8 cellular contexts compared by ENCODE assay signal in the genomic region with DNA sequence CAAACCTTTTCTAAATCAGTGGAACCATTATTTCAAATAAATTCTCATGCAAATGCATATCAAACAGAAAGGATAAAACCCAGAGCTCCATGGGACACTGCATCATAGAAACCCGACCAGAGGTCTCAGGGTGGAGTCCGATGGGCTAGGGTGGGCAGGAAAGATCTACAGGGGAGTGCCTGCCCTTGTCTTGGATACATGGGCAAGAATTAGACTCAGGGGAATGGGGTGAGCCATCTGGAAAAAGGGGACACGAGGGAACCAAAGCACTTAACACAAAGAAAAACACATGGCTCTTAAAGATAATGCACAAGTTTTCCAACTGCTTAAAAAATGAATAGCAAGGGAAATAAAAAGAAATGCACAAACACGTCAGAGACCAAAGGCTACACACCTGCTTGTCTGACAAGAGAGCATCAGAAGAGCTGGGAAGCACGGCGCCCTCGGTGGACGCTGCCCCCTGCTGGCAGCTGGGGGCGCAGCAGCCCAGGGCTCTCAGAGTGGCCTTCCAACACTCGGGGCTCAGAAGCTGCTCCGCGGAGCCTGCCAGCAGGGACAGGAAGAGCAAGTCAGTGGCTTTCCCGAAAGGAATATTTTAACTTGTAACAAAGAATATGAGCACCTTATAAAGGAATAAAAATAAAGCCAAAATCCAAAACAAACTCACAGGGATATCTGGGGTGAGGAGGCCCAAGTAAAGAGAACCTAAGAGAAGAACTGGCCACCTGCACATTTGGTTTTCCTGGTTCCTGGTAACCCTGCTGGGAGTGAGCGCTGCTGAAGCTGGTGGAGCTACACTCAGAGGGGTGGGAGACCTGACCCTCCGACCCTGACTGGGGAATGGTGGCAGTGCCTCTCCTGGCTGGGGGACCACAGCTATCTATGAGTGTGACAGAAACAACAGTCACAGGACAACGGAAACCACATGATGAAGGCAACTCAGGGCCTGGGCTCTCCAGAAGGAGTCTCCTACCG.
DNase-seq lines count a peak whose midpoint lies in the region; ATAC-seq and TF ChIP-seq lines count a peak whose summit lies in the region.

No MANE protein-coding gene starts in this region.

- DNase-seq in NCI-H526 (lab: John Stamatoyannopoulos, UW) = peak; percentile 0 to 50
- no peak for DNase-seq in NCI-H526 treated with DMSO at 0.1 percent for 48 hours (lab: John Stamatoyannopoulos, UW)
- DNase-seq in NCI-H2081 (lab: John Stamatoyannopoulos, UW) = peak; percentile 55 to 65
- peak; percentile 73 to 74 for DNase-seq in cardiac fibroblast (ENCODE audit: low read depth in 2 of 2)
- DNase-seq in kidney tubule cell (ENCODE audit: low spot score) = peak; percentile 72
- DNase-seq in stimulated activated CD4-positive, alpha-beta T cell treated with anti-CD3 and anti-CD28 coated beads, Interleukin-4, amount 100 ng/mL, for 24 hours = peak; percentile 73

- no peak overlapping the region for H3K4me3 ChIP-seq in cardiac fibroblast (replicated peaks in 1 of 2; ENCODE audit: low read depth in 2 of 2, low read length in 2 of 2)

- ATAC-seq in HG02870 (IDR thresholded peaks at IDR 0.05; ENCODE audit: unreplicated experiment) = peak; percentile 79
- peak; percentile 86 to 88 for ATAC-seq in activated CD4-positive, CD25-positive, alpha-beta regulatory T cell treated with anti-CD3 and anti-CD28 coated beads, Interleukin-2, amount 50 U/mL, for 24 hours

- peak; percentile 99 for TF ChIP-seq CTCF in cardiac fibroblast (IDR thresholded peaks at IDR 0.05; ENCODE audit: low read depth, low read length)
